ENCODE assay signal across 8 cellular contexts in genomic region chr17:80832888-80833583, GRCh38.
DNase-seq lines count a peak whose midpoint lies in the region; ATAC-seq and TF ChIP-seq lines count a peak whose summit lies in the region.

No MANE protein-coding gene starts in this region.

- peak; percentile 65 for ATAC-seq in GM18870 (IDR thresholded peaks at IDR 0.05; ENCODE audit: unreplicated experiment)
- peak; percentile 71 for ATAC-seq in HG03108 (IDR thresholded peaks at IDR 0.05; ENCODE audit: unreplicated experiment)

- H3K9me3 Mint-ChIP-seq in chondrocyte (ENCODE audit: low read depth): no peaks in the 10 kb centered on the region

- H3K27me3 ChIP-seq in ACC112 (ENCODE audit: insufficient read depth, low read length) (no peaks in the 10 kb centered on the region), kidney epithelial cell (ENCODE audit: control insufficient read depth, insufficient read depth, low read length) (no peaks in the 10 kb centered on the region)

- H3K36me3 ChIP-seq in ACC112 (ENCODE audit: insufficient read depth, low read length) (peaks cover 4% of the 10 kb centered on the region; the same call in 1 of the 2 replicates), kidney epithelial cell (ENCODE audit: control insufficient read depth, insufficient read depth, low read length) (no peaks in the 10 kb centered on the region)

- peaks cover 4% of the 10 kb centered on the region for H3K36me3 Mint-ChIP-seq in chondrocyte (ENCODE audit: low read depth)

- H3K4me3 ChIP-seq in ACC112 (ENCODE audit: low read depth, low read length) (peak overlapping the region; percentile 78), kidney epithelial cell (ENCODE audit: low read depth, low read length) (peak overlapping the region; percentile 56)

- peak overlapping the region; percentile 79 for H3K4me3 Mint-ChIP-seq in chondrocyte (ENCODE audit: unreplicated experiment)

- peaks cover 18% of the 10 kb centered on the region for H3K4me1 ChIP-seq in ACC112 (ENCODE audit: control insufficient read depth, insufficient read depth, low read length, unreplicated experiment)

- TF ChIP-seq CTCF in chondrocyte (IDR thresholded peaks at IDR 0.05) (peak; percentile 28), kidney epithelial cell (IDR thresholded peaks at IDR 0.05; ENCODE audit: insufficient read depth, low read length, poor library complexity, severe bottlenecking) (no peak)

- peaks cover 24% of the 10 kb centered on the region for H3K4me1 Mint-ChIP-seq in chondrocyte (ENCODE audit: low read depth)

- no peaks in the 10 kb centered on the region for H3K27me3 Mint-ChIP-seq in chondrocyte (ENCODE audit: low read depth)

- peak; percentile 96 for DNase-seq in NCI-H2196 treated with DMSO at 0.1 percent for 48 hours (lab: John Stamatoyannopoulos, UW; ENCODE audit: unreplicated experiment)
- peak; percentile 72 to 73 for DNase-seq in activated CD4-positive, alpha-beta T cell treated with anti-CD3 and anti-CD28 coated beads for 24 hours (ENCODE audit: low read depth in 2 of 2)
- peak; percentile 91 for DNase-seq in chondrocyte (ENCODE audit: low spot score)
- DNase-seq in kidney epithelial cell (ENCODE audit: low read depth): peak; percentile 98
- DNase-seq in stimulated activated CD4-positive, alpha-beta T cell treated with anti-CD3 and anti-CD28 coated beads, Interleukin-12 subunit alpha, Interleukin-12 subunit beta, amount 100 ng/mL, for 48 hours (ENCODE audit: low read depth in 2 of 3, low spot score in 1 of 3): peak; percentile 74 to 82 (median 80)

- peak overlapping the region; percentile 99 for H3K27ac Mint-ChIP-seq in chondrocyte (ENCODE audit: unreplicated experiment)

- H2AFZ ChIP-seq in ACC112 (ENCODE audit: low read length, unreplicated experiment): no peak overlapping the region

- peak overlapping the region; percentile 97 for H3K27ac ChIP-seq in ACC112 (ENCODE audit: low read depth, low read length)

- no peaks in the 10 kb centered on the region for H3K79me2 ChIP-seq in ACC112 (ENCODE audit: control insufficient read depth, insufficient read depth, low read length, unreplicated experiment)

Comparison
In these comparisons a context has a peak if more than half of its experiments do, and no peak if none do; other contexts are left out.
1. Peak in every context shown above with its lines: DNase-seq, ATAC-seq, H3K4me3 ChIP-seq and H3K27ac ChIP-seq.